ENCODE assay signal across 23 cellular contexts in the genomic region with DNA sequence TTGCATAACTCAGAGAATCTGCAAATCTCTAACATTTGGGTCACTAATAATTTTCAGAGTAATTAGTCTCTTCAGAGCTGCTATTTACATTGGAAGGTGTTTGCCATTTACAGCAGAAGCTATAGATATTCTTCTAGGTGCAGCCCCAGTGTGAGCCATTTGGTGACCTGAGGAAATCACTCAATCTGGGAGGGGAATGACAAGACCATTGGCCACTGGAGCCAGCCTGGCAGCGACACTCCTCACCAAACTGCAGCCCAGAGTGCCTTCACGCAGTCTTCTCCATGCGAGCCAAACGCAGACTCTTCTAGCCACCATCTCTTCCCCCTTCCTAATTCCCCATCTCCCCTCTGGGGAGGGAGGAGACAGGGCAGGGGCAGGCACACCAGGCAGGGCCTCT.
"Had no signal": no experiment of that assay in that cellular context is flagged by ENCODE, and none has a peak within 500 bp of the region (broad histone marks: within the 10 kb centered on the region; RNA-seq: fewer than 3 reads in every experiment).

No MANE protein-coding gene starts in this region.

- H3K27me3 ChIP-seq: dorsolateral prefrontal cortex, spleen, stomach, transverse colon had no signal

- H3K27me3 Mint-ChIP-seq: stimulated activated naive B cell treated with anti-CD40 and anti-IgM and Interleukin-4, amounts not matched to agents 10 μg/mL and 1 μg/mL and 100 μg/mL, for 72 hours had no signal

- H3K4me1 Mint-ChIP-seq: stimulated activated naive B cell treated with anti-CD40 and anti-IgM and Interleukin-4, amounts not matched to agents 10 μg/mL and 1 μg/mL and 100 μg/mL, for 72 hours had no signal

- H3K79me2 ChIP-seq: parathyroid adenoma had no signal

- DNase-seq: cortex of kidney; dorsolateral prefrontal cortex; effector memory CD4-positive, alpha-beta T cell; heart left ventricle; hippocampal formation; left colon; left ventricle myocardium superior; mesenchymal stem cell; midbrain; spleen; stimulated activated CD4-positive, alpha-beta T cell treated with anti-CD3 and anti-CD28 coated beads, Interleukin-15, amount 100 ng/mL, for 24 hours; stimulated activated CD4-positive, alpha-beta T cell treated with anti-CD3 and anti-CD28 coated beads, Interleukin-1b, Interleukin-23, amount 100 ng/mL, for 48 hours; stimulated activated CD4-positive, alpha-beta T cell treated with anti-CD3 and anti-CD28 coated beads, Interleukin-4, amount 100 ng/mL, for 24 hours; stimulated activated naive B cell treated with anti-CD40 and anti-IgM and Interleukin-4, amounts not matched to agents 10 μg/mL and 1 μg/mL and 100 μg/mL, for 72 hours; stomach; substantia nigra; transverse colon had no signal

- ATAC-seq: esophagus mucosa; heart left ventricle; left colon; left ventricle myocardium superior; natural killer cell treated with Interleukin-12 subunit alpha and Interleukin-12 subunit beta and Interleukin-15 and Interleukin-18, amount 100 ng/mL, for 72 hours; sciatic nerve; stimulated activated naive B cell treated with anti-CD40 and anti-IgM and Interleukin-4, amounts not matched to agents 10 μg/mL and 1 μg/mL and 100 μg/mL, for 72 hours had no signal

- H3K4me1 ChIP-seq: parathyroid adenoma, spleen, stomach, transverse colon had no signal

- H3K9me3 Mint-ChIP-seq: stimulated activated naive B cell treated with anti-CD40 and anti-IgM and Interleukin-4, amounts not matched to agents 10 μg/mL and 1 μg/mL and 100 μg/mL, for 72 hours had no signal

- H3K36me3 ChIP-seq: heart left ventricle, spleen, stomach, thoracic aorta, transverse colon had no signal

- H3K4me3 ChIP-seq: dorsolateral prefrontal cortex, heart left ventricle, lung, spleen, stomach, thoracic aorta, transverse colon had no signal

- H3K36me3 Mint-ChIP-seq: natural killer cell treated with Interleukin-12 subunit alpha and Interleukin-12 subunit beta and Interleukin-15 and Interleukin-18, amount 100 ng/mL, for 72 hours; stimulated activated naive B cell treated with anti-CD40 and anti-IgM and Interleukin-4, amounts not matched to agents 10 μg/mL and 1 μg/mL and 100 μg/mL, for 72 hours had no signal

- H3K27ac Mint-ChIP-seq: natural killer cell treated with Interleukin-12 subunit alpha and Interleukin-12 subunit beta and Interleukin-15 and Interleukin-18, amount 100 ng/mL, for 72 hours; stimulated activated naive B cell treated with anti-CD40 and anti-IgM and Interleukin-4, amounts not matched to agents 10 μg/mL and 1 μg/mL and 100 μg/mL, for 72 hours had no signal

- H3K9me3 ChIP-seq: heart left ventricle, stomach, thoracic aorta, transverse colon had no signal

- H3K27ac ChIP-seq: heart left ventricle, parathyroid adenoma, spleen, stomach, thoracic aorta, transverse colon had no signal

- H2AFZ ChIP-seq: parathyroid adenoma had no signal

- H3K9ac ChIP-seq: parathyroid adenoma had no signal

- H3K4me3 Mint-ChIP-seq: natural killer cell treated with Interleukin-12 subunit alpha and Interleukin-12 subunit beta and Interleukin-15 and Interleukin-18, amount 100 ng/mL, for 72 hours; stimulated activated naive B cell treated with anti-CD40 and anti-IgM and Interleukin-4, amounts not matched to agents 10 μg/mL and 1 μg/mL and 100 μg/mL, for 72 hours had no signal
